13 cellular contexts compared by ENCODE assay signal in the genomic region with DNA sequence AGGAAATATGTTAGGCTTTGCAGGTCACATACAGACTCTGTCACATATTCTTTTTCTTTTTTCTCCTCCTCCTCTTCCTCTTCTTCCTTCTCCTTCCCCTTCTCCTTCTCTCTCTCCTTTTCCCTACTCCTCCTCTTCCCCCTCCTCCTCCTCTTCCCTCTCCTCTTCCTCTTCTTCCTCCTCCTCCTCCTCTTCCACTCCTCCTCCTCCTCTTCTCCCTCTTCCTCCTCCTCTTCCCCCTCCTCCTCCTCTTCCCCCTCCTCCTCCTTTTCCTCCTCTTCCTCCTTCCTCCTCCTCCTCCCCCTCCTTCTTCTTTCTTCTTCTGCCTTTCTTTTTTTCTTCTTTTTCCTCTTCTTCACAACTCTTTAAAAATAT.
DNase-seq lines count a peak whose midpoint lies in the region; ATAC-seq and TF ChIP-seq lines count a peak whose summit lies in the region.
"Had no signal": no experiment of that assay in that cellular context is flagged by ENCODE, and none has a peak within 500 bp of the region (broad histone marks: within the 10 kb centered on the region; RNA-seq: fewer than 3 reads in every experiment).

No MANE protein-coding gene starts in this region.

- no peak for DNase-seq in left ventricle myocardium inferior
- DNase-seq in Right ventricle myocardium inferior (ENCODE audit: missing footprints) = no peak
- no peak for DNase-seq in activated CD8-positive, alpha-beta T cell treated with anti-CD3 and anti-CD28 coated beads for 36 hours
- DNase-seq in hepatocyte (ENCODE audit: low spot score) = no peak
- no peak for DNase-seq in NCI-H2171 (lab: John Stamatoyannopoulos, UW)
- no peak for DNase-seq in HPDE6-E6E7 (ENCODE audit: extremely low spot score)
- DNase-seq: BE2C, gastrocnemius medialis, SHP77 treated with DMSO at 0.1 percent for 48 hours, spleen had no signal

- ATAC-seq in Right ventricle myocardium inferior = no peak
- ATAC-seq in activated CD8-positive, alpha-beta T cell treated with anti-CD3 and anti-CD28 coated beads for 36 hours = no peak
- no peak for ATAC-seq in GM19455 (IDR thresholded peaks at IDR 0.05; ENCODE audit: unreplicated experiment)
- ATAC-seq: gastrocnemius medialis had no signal

- H3K27me3 Mint-ChIP-seq in activated CD8-positive, alpha-beta T cell treated with anti-CD3 and anti-CD28 coated beads for 36 hours = no peaks in the 10 kb centered on the region

- no peaks in the 10 kb centered on the region for H3K79me2 ChIP-seq in hepatocyte

- no peaks in the 10 kb centered on the region for H4K20me1 ChIP-seq in hepatocyte (ENCODE audit: insufficient read depth, poor library complexity, severe bottlenecking)

- no peak overlapping the region for H3K4me2 ChIP-seq in hepatocyte

- CTCF ChIA-PET in activated CD8-positive, alpha-beta T cell treated with anti-CD3 and anti-CD28 coated beads for 36 hours (lab: Charles Lee) = no interaction called here

- H3K4me3 Mint-ChIP-seq in activated CD8-positive, alpha-beta T cell treated with anti-CD3 and anti-CD28 coated beads for 36 hours = peak overlapping the region; percentile 57

- H3K27ac Mint-ChIP-seq in activated CD8-positive, alpha-beta T cell treated with anti-CD3 and anti-CD28 coated beads for 36 hours = peak overlapping the region; percentile 61

- no peak overlapping the region for H2AFZ ChIP-seq in hepatocyte

- H3K4me3 ChIP-seq in left ventricle myocardium inferior (peak overlapping the region; percentile 5), hepatocyte (no peak overlapping the region), urinary bladder (ENCODE audit: low read depth, low read length) (peak overlapping the region; percentile 28)
- H3K4me3 ChIP-seq: gastrocnemius medialis had no signal

- intact Hi-C loops in left ventricle myocardium inferior (cut with micrococcal nuclease) = no loop called here
- intact Hi-C loops in Right ventricle myocardium inferior (cut with DNase I) = no loop called here
- intact Hi-C loops in activated CD8-positive, alpha-beta T cell treated with anti-CD3 and anti-CD28 coated beads for 36 hours (cut with micrococcal nuclease) = no loop called here

- H3K36me3 ChIP-seq in left ventricle myocardium inferior (no peaks in the 10 kb centered on the region), hepatocyte (replicated peaks; ENCODE audit: insufficient read depth, low read depth) (no peaks in the 10 kb centered on the region), urinary bladder (ENCODE audit: insufficient read depth) (no peaks in the 10 kb centered on the region)
- H3K36me3 ChIP-seq: BE2C, gastrocnemius medialis, neutrophil, spleen had no signal

- H3K36me3 Mint-ChIP-seq in activated CD8-positive, alpha-beta T cell treated with anti-CD3 and anti-CD28 coated beads for 36 hours (ENCODE audit: low read depth) = no peaks in the 10 kb centered on the region

- no peaks in the 10 kb centered on the region for H3K9me3 ChIP-seq in left ventricle myocardium inferior (replicated peaks)
- no peaks in the 10 kb centered on the region for H3K9me3 ChIP-seq in hepatocyte (ENCODE audit: low read depth)
- H3K9me3 ChIP-seq: BE2C, gastrocnemius medialis, neutrophil, spleen had no signal

- no peaks in the 10 kb centered on the region for H3K9me3 Mint-ChIP-seq in activated CD8-positive, alpha-beta T cell treated with anti-CD3 and anti-CD28 coated beads for 36 hours

- TF ChIP-seq CTCF in left ventricle myocardium inferior (IDR thresholded peaks at IDR 0.05; ENCODE audit: borderline replicate concordance) (no peak), hepatocyte (IDR thresholded peaks at IDR 0.05; ENCODE audit: poor library complexity) (no peak)
- no peak for TF ChIP-seq CTCF in activated CD8-positive, alpha-beta T cell treated with anti-CD3 and anti-CD28 coated beads for 36 hours (IDR thresholded peaks at IDR 0.05)

- POLR2A ChIA-PET in activated CD8-positive, alpha-beta T cell treated with anti-CD3 and anti-CD28 coated beads for 36 hours (lab: Charles Lee) = no interaction called here

- no peaks in the 10 kb centered on the region for H3K9me2 ChIP-seq in hepatocyte (replicated peaks; ENCODE audit: insufficient read depth)

- no peak overlapping the region for H3K27ac ChIP-seq in left ventricle myocardium inferior (replicated peaks)
- peak overlapping the region; percentile 51 for H3K27ac ChIP-seq in hepatocyte
- peak overlapping the region; percentile 67 for H3K27ac ChIP-seq in urinary bladder (ENCODE audit: low read depth)
- H3K27ac ChIP-seq: gastrocnemius medialis, neutrophil had no signal

- H3K27me3 ChIP-seq in left ventricle myocardium inferior (ENCODE audit: low read depth) (peaks cover 3% of the 10 kb centered on the region), hepatocyte (no peaks in the 10 kb centered on the region)
- H3K27me3 ChIP-seq: BE2C, gastrocnemius medialis, neutrophil, spleen had no signal

- no peaks in the 10 kb centered on the region for H3K4me1 ChIP-seq in left ventricle myocardium inferior
- H3K4me1 ChIP-seq in hepatocyte (ENCODE audit: insufficient read depth) = no peaks in the 10 kb centered on the region
- H3K4me1 ChIP-seq in urinary bladder (ENCODE audit: insufficient read depth) = no peaks in the 10 kb centered on the region
- H3K4me1 ChIP-seq: BE2C, gastrocnemius medialis had no signal

- peaks cover 29% of the 10 kb centered on the region for H3K4me1 Mint-ChIP-seq in activated CD8-positive, alpha-beta T cell treated with anti-CD3 and anti-CD28 coated beads for 36 hours (ENCODE audit: low read depth)
